ENCODE assay signal across 8 cellular contexts in the genomic region with DNA sequence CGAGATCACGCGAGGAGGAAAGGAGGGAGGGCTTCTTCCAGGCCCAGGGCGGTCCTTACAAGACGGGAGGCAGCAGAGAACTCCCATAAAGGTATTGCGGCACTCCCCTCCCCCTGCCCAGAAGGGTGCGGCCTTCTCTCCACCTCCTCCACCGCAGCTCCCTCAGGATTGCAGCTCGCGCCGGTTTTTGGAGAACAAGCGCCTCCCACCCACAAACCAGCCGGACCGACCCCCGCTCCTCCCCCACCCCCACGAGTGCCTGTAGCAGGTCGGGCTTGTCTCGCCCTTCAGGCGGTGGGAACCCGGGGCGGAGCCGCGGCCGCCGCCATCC. TPM values are rescaled to one million over a fixed set of nuclear protein-coding genes. Genes with fewer than 3 reads are reported as not detected.
DNase-seq lines count a peak whose midpoint lies in the region; ATAC-seq and TF ChIP-seq lines count a peak whose summit lies in the region.

No MANE protein-coding gene starts in this region.

- H3K9me3 ChIP-seq in hepatocyte (ENCODE audit: low read depth) (no peaks in the 10 kb centered on the region), gastrocnemius medialis (no peaks in the 10 kb centered on the region)

- no peak overlapping the region for H2AFZ ChIP-seq in hepatocyte

- H3K4me3 ChIP-seq in hepatocyte (peak overlapping the region; percentile 38), gastrocnemius medialis (peak overlapping the region; percentile 70 to 94 (median 71))

- no peak; the same call in 1 of the 2 replicates for TF ChIP-seq EP300 in Ishikawa (IDR thresholded peaks at IDR 0.05; ENCODE audit: borderline replicate concordance)

- H3K4me1 ChIP-seq in hepatocyte (ENCODE audit: insufficient read depth) (peaks cover 44% of the 10 kb centered on the region), gastrocnemius medialis (peaks cover 54 to 73% of the 10 kb centered on the region in 2 donors)

- DNase-seq in GF-D8 (lab: John Stamatoyannopoulos, UW) (peak; percentile 88), RPMI8226 (peak; percentile 89), hepatocyte (ENCODE audit: low spot score) (peak; percentile 97), gastrocnemius medialis (peak; percentile 79 to 87), COLO668 (lab: John Stamatoyannopoulos, UW; ENCODE audit: unreplicated experiment) (no peak)

- H3K36me3 ChIP-seq in hepatocyte (replicated peaks; ENCODE audit: insufficient read depth, low read depth) (no peaks in the 10 kb centered on the region), gastrocnemius medialis (peaks cover 0 to 20% of the 10 kb centered on the region in 2 donors)

- peak overlapping the region; percentile 88 for H3K4me2 ChIP-seq in hepatocyte

- H3K27ac ChIP-seq in angular gyrus (ENCODE audit: low read depth, low read length) = peak overlapping the region; percentile 99
- H3K27ac ChIP-seq in hepatocyte = peak overlapping the region; percentile 99
- H3K27ac ChIP-seq in gastrocnemius medialis = peak overlapping the region; percentile 97 to 100 (median 99)

- no peaks in the 10 kb centered on the region for H3K9me2 ChIP-seq in hepatocyte (replicated peaks; ENCODE audit: insufficient read depth)

- in situ Hi-C loops in gastrocnemius medialis (cut with MboI; ENCODE audit: low sequenced_read_pairs in 4 of 4) = no loop called here

- intact Hi-C loops in gastrocnemius medialis (cut with DNase I; ENCODE audit: low total_unique reads) = loop anchor here (1.0 to 10.0 kb wide), 9 partner anchors 26 to 799 kb away; a partner anchor contains a TSS

- no peak for TF ChIP-seq RAD21 in Ishikawa (IDR thresholded peaks at IDR 0.05; ENCODE audit: low read depth)

- no peaks in the 10 kb centered on the region for H3K27me3 ChIP-seq in hepatocyte
- H3K27me3 ChIP-seq in gastrocnemius medialis = no peaks in the 10 kb centered on the region

- H3K79me2 ChIP-seq in hepatocyte = peaks cover 83% of the 10 kb centered on the region

- H4K20me1 ChIP-seq in hepatocyte (ENCODE audit: insufficient read depth, poor library complexity, severe bottlenecking) = peaks cover 69% of the 10 kb centered on the region

- peak; percentile 51 to 68 for TF ChIP-seq POLR2A in gastrocnemius medialis (IDR thresholded peaks at IDR 0.05)

- TF ChIP-seq CTCF in hepatocyte (IDR thresholded peaks at IDR 0.05; ENCODE audit: poor library complexity) = no peak
- TF ChIP-seq CTCF in gastrocnemius medialis (IDR thresholded peaks at IDR 0.05 in 4 of 5, conservative IDR thresholded peaks at IDR 0.05 in 1 of 5) = no peak

- WGBS in hepatocyte (ENCODE audit: low lambda C conversion rate, missing lambda C conversion rate) = 2% methylated on average over 18 of the region's 25 CpGs

- peak; percentile 43 for ATAC-seq in GM21723 (IDR thresholded peaks at IDR 0.05; ENCODE audit: unreplicated experiment)
- peak; percentile 23 to 25 for ATAC-seq in gastrocnemius medialis

TF ChIP-seq in Ishikawa, 13 proteins besides CTCF, POLR2A, EP300 and RAD21:
- TF ChIP-seq TCF12 (IDR thresholded peaks at IDR 0.05; ENCODE audit: low read depth) (peak; percentile 51; the same call in 1 of the 2 replicates), CREB1 (IDR thresholded peaks at IDR 0.05; ENCODE audit: low read depth) (peak; percentile 42; the same call in 1 of the 2 replicates), TEAD4 (IDR thresholded peaks at IDR 0.05) (no peak; the same call in 1 of the 2 replicates), FOXM1 (IDR thresholded peaks at IDR 0.05; ENCODE audit: borderline replicate concordance, low read depth) (no peak), ZBTB7A (IDR thresholded peaks at IDR 0.05; ENCODE audit: low read depth) (no peak; the same call in 1 of the 2 replicates), YY1 (IDR thresholded peaks at IDR 0.05; ENCODE audit: low read depth) (no peak), TAF1 (IDR thresholded peaks at IDR 0.05; ENCODE audit: low read depth) (no peak)
- TF ChIP-seq, protein P1, sequence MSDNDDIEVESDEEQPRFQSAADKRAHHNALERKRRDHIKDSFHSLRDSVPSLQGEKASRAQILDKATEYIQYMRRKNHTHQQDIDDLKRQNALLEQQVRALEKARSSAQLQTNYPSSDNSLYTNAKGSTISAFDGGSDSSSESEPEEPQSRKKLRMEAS (IDR thresholded peaks at IDR 0.05) = no peak
- TF ChIP-seq, protein P2, sequence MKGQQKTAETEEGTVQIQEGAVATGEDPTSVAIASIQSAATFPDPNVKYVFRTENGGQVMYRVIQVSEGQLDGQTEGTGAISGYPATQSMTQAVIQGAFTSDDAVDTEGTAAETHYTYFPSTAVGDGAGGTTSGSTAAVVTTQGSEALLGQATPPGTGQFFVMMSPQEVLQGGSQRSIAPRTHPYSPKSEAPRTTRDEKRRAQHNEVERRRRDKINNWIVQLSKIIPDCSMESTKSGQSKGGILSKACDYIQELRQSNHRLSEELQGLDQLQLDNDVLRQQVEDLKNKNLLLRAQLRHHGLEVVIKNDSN (IDR thresholded peaks at IDR 0.05) = no peak; the same call in 1 of the 2 replicates

RNA-seq across cellular contexts. Expression of a gene that starts 1.1 kb away (rescaled TPM):
- total RNA-seq in hepatocyte = 69.8 and 75.2 TPM in 2 replicates
- 110 and 119 TPM in 2 replicates for polyA plus RNA-seq in hepatocyte
- total RNA-seq in gastrocnemius medialis = 10 to 100 TPM; 28.9 to 43.3 (median 41.0) TPM

RNA-seq across cellular contexts. Expression of a gene that starts 33.4 kb away (rescaled TPM):
- total RNA-seq in hepatocyte = 20.7 and 22.7 TPM in 2 replicates
- polyA plus RNA-seq in hepatocyte = 16.3 and 17.3 TPM in 2 replicates
- total RNA-seq in gastrocnemius medialis = 10 to 100 TPM; 22.2 to 39.8 (median 25.2) TPM
